8 cellular contexts compared by ENCODE assay signal in genomic region chr5:44536650-44537260, GRCh38.
DNase-seq lines count a peak whose midpoint lies in the region; ATAC-seq, FAIRE-seq and TF ChIP-seq lines count a peak whose summit lies in the region.

No MANE protein-coding gene starts in this region.

- no peak overlapping the region for H3K27ac ChIP-seq in KMS-11

- H3K4me3 Mint-ChIP-seq in activated naive CD8-positive, alpha-beta T cell treated with anti-CD3 and anti-CD28 coated beads, Interleukin-2, amount 50 U/mL, for 24 hours, result no peak overlapping the region

- H3K27ac Mint-ChIP-seq in activated naive CD8-positive, alpha-beta T cell treated with anti-CD3 and anti-CD28 coated beads, Interleukin-2, amount 50 U/mL, for 24 hours, result no peak overlapping the region

- no peaks in the 10 kb centered on the region for H3K4me1 ChIP-seq in KMS-11 (ENCODE audit: low read depth, poor library complexity, severe bottlenecking)

- H3K36me3 Mint-ChIP-seq in activated naive CD8-positive, alpha-beta T cell treated with anti-CD3 and anti-CD28 coated beads, Interleukin-2, amount 50 U/mL, for 24 hours (ENCODE audit: low read depth), result no peaks in the 10 kb centered on the region

- H3K4me2 ChIP-seq in KMS-11, result no peak overlapping the region

- H3K4me1 Mint-ChIP-seq in activated naive CD8-positive, alpha-beta T cell treated with anti-CD3 and anti-CD28 coated beads, Interleukin-2, amount 50 U/mL, for 24 hours, result no peaks in the 10 kb centered on the region

- TF ChIP-seq CTCF in KMS-11 (conservative IDR thresholded peaks at IDR 0.05; ENCODE audit: low read depth, low read length), result peak; percentile 75

- H3K9me3 Mint-ChIP-seq in activated naive CD8-positive, alpha-beta T cell treated with anti-CD3 and anti-CD28 coated beads, Interleukin-2, amount 50 U/mL, for 24 hours, result peaks cover 2% of the 10 kb centered on the region

- no peaks in the 10 kb centered on the region for H3K27me3 Mint-ChIP-seq in activated naive CD8-positive, alpha-beta T cell treated with anti-CD3 and anti-CD28 coated beads, Interleukin-2, amount 50 U/mL, for 24 hours

- H3K36me3 ChIP-seq in KMS-11 (ENCODE audit: insufficient read depth), result no peaks in the 10 kb centered on the region

- peak; percentile 21 for FAIRE-seq in A204.1 (lab: Jason Lieb, UNC)

- H3K9ac ChIP-seq in KMS-11, result no peak overlapping the region

- no peak for ATAC-seq in activated naive CD8-positive, alpha-beta T cell treated with anti-CD3 and anti-CD28 coated beads, Interleukin-2, amount 50 U/mL, for 24 hours
- ATAC-seq in GM19452 (IDR thresholded peaks at IDR 0.05; ENCODE audit: unreplicated experiment), result no peak
- ATAC-seq in HG03460 (IDR thresholded peaks at IDR 0.05; ENCODE audit: unreplicated experiment), result no peak

- H2AFZ ChIP-seq in KMS-11 (ENCODE audit: low read depth), result no peak overlapping the region

- DNase-seq in ELR (ENCODE audit: low read depth) (peak; percentile 20), iris pigment epithelial cell (ENCODE audit: low read depth) (peak; percentile 43)
- DNase-seq in activated naive CD8-positive, alpha-beta T cell treated with anti-CD3 and anti-CD28 coated beads, Interleukin-2, amount 50 U/mL, for 24 hours, result peak; percentile 3
- DNase-seq in activated CD8-positive, alpha-beta memory T cell treated with anti-CD3 and anti-CD28 coated beads for 24 hours, result no peak

- H3K4me3 ChIP-seq in KMS-11 (IDR thresholded peaks at IDR 0.05; ENCODE audit: insufficient read depth, low read depth, low read length), result no peak overlapping the region

- no peaks in the 10 kb centered on the region for H4K20me1 ChIP-seq in KMS-11 (ENCODE audit: insufficient read depth)

- H3K27me3 ChIP-seq in KMS-11 (ENCODE audit: insufficient read depth, low read depth), result no peaks in the 10 kb centered on the region

- no peaks in the 10 kb centered on the region for H3K79me2 ChIP-seq in KMS-11 (ENCODE audit: insufficient read depth, low read depth)
